In the genomic region with DNA sequence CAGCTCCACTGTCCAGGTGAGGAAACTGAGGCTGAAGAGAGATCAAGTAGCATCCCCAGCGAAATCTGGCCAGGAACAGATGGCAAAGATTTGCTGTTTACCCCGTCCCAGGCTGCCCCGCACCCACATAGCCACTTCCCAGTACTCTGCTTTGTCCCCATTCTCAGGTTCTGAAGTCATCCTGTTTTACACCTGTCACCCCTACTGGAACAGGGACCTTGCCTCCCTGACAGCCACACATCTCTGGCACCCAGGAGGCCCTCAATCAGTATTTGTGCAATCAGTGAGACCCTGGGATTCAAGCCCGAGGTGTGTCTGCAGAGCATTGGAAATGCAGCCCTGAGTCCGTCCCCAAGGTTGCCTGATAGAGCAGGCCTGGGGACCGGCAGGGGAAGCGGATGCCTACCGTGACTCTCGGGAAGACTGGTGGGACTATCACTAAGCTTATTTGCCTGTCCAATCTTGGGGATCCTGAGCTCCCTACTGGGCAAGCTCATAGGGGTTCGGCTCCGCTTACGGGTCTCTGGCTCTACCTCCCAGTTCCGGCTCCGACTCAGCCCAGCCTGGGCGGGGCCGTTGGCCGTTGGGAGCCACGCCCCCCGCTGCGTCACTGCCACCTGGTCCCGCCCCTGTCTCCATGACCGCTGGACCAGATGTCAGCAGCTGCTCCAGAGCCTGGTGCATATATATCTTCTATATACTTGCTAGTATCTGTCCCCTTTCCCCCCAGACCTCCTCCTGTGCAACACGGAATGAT, we compare ENCODE assay signal across 8 cellular contexts. TPM values are rescaled to one million over a fixed set of nuclear protein-coding genes. Genes with fewer than 3 reads are reported as not detected.
DNase-seq lines count a peak whose midpoint lies in the region; ATAC-seq, FAIRE-seq and TF ChIP-seq lines count a peak whose summit lies in the region.

No MANE protein-coding gene starts in this region.

- H3K4me2 ChIP-seq in A549, result peak overlapping the region; percentile 90

- POLR2A ChIA-PET in A549 (lab: Yijun Ruan, JAX) (interaction anchor here (0.5 to 0.6 kb wide), 2 partner anchors 26 to 253 kb away, joined by 4 read pairs; no protein-coding TSS in a partner anchor), Panc1 (lab: Charles Lee) (no interaction called here)
- POLR2A ChIA-PET in naive thymus-derived CD4-positive, alpha-beta T cell (lab: Charles Lee), result interaction anchor here (0.7 to 2.4 kb wide), 3 partner anchors 22 to 360 kb away, joined by 3 to 6 read pairs (median 4); a partner anchor contains a TSS

- in situ Hi-C loops in Panc1 (cut with HindIII; ENCODE audit: low pct_unique_long_range_greater_than_20kb, low sequenced_read_pairs), result no loop called here

- H3K4me1 Mint-ChIP-seq in activated T-helper 17 cell treated with anti-CD3 and anti-CD28 coated beads, Interleukin-2, amount 50 U/mL, for 72 hours, result peaks cover 5% of the 10 kb centered on the region
- peaks cover 15 to 33% (median 19%) of the 10 kb centered on the region in 7 donors for H3K4me1 Mint-ChIP-seq in naive thymus-derived CD4-positive, alpha-beta T cell
- H3K4me1 Mint-ChIP-seq in stimulated activated naive B cell treated with anti-CD40 and anti-IgM and Interleukin-4, amounts not matched to agents 10 μg/mL and 1 μg/mL and 100 μg/mL, for 72 hours, result peaks cover 30 to 56% of the 10 kb centered on the region in 2 donors

- no peaks in the 10 kb centered on the region for H3K36me3 Mint-ChIP-seq in activated T-helper 17 cell treated with anti-CD3 and anti-CD28 coated beads, Interleukin-2, amount 50 U/mL, for 72 hours (ENCODE audit: low read depth)
- no peaks in the 10 kb centered on the region for H3K36me3 Mint-ChIP-seq in naive thymus-derived CD4-positive, alpha-beta T cell
- peaks cover 8 to 14% of the 10 kb centered on the region in 2 donors for H3K36me3 Mint-ChIP-seq in stimulated activated naive B cell treated with anti-CD40 and anti-IgM and Interleukin-4, amounts not matched to agents 10 μg/mL and 1 μg/mL and 100 μg/mL, for 72 hours

- H3K27me3 ChIP-seq in Panc1 (ENCODE audit: control insufficient read depth, insufficient read depth, low read length), result no peaks in the 10 kb centered on the region
- H3K27me3 ChIP-seq in naive thymus-derived CD4-positive, alpha-beta T cell (ENCODE audit: control insufficient read depth in 2 of 2, insufficient read depth in 2 of 2, low read length in 2 of 2), result no peaks in the 10 kb centered on the region

- TF ChIP-seq CTCF in A549 (IDR thresholded peaks at IDR 0.05) (no peak), Panc1 (IDR thresholded peaks at IDR 0.05) (no peak)

- no peaks in the 10 kb centered on the region for H3K36me3 ChIP-seq in Panc1 (ENCODE audit: control insufficient read depth, insufficient read depth, low read length)
- no peaks in the 10 kb centered on the region for H3K36me3 ChIP-seq in naive thymus-derived CD4-positive, alpha-beta T cell (ENCODE audit: control insufficient read depth in 2 of 3, insufficient read depth in 3 of 3, low read length in 3 of 3)

- no peak overlapping the region for H3K27ac Mint-ChIP-seq in activated T-helper 17 cell treated with anti-CD3 and anti-CD28 coated beads, Interleukin-2, amount 50 U/mL, for 72 hours
- H3K27ac Mint-ChIP-seq in naive thymus-derived CD4-positive, alpha-beta T cell, result peak overlapping the region in 5 of 9 donors; percentile 12 to 82 (median 42)
- peak overlapping the region; percentile 62 for H3K27ac Mint-ChIP-seq in stimulated activated naive B cell treated with anti-CD40 and anti-IgM and Interleukin-4, amounts not matched to agents 10 μg/mL and 1 μg/mL and 100 μg/mL, for 72 hours

- H3K4me3 Mint-ChIP-seq in activated T-helper 17 cell treated with anti-CD3 and anti-CD28 coated beads, Interleukin-2, amount 50 U/mL, for 72 hours, result peak overlapping the region; percentile 57
- H3K4me3 Mint-ChIP-seq in naive thymus-derived CD4-positive, alpha-beta T cell, result peak overlapping the region; percentile 56 to 81 (median 76)
- peak overlapping the region; percentile 73 to 78 for H3K4me3 Mint-ChIP-seq in stimulated activated naive B cell treated with anti-CD40 and anti-IgM and Interleukin-4, amounts not matched to agents 10 μg/mL and 1 μg/mL and 100 μg/mL, for 72 hours

- CTCF ChIA-PET in A549 (lab: Yijun Ruan, JAX), result interaction anchor here (1.5 kb wide), 1 partner anchor 62 kb away, joined by 3 read pairs; no protein-coding TSS in a partner anchor
- CTCF ChIA-PET in Panc1 (lab: Charles Lee), result no interaction called here
- CTCF ChIA-PET in naive thymus-derived CD4-positive, alpha-beta T cell (lab: Charles Lee), result no interaction called here

- no TSS peak for BruUV-seq in Panc1 (replicated peaks; lab: Mats Ljungman, UMichigan)

- TF ChIP-seq POLR2A in A549 (IDR thresholded peaks at IDR 0.05; ENCODE audit: low read length), result peak; percentile 25; the same call in 1 of the 2 replicates

- intact Hi-C loops in Panc1 (cut with micrococcal nuclease; ENCODE audit: unreplicated experiment), result no loop called here
- intact Hi-C loops in naive thymus-derived CD4-positive, alpha-beta T cell (cut with micrococcal nuclease), result loop anchor here in 1 of 2 donors (1.0 to 5.0 kb wide), 4 partner anchors 18 to 313 kb away; a partner anchor contains a TSS

- no peaks in the 10 kb centered on the region for H3K9me3 ChIP-seq in A549
- no peaks in the 10 kb centered on the region for H3K9me3 ChIP-seq in Panc1 (ENCODE audit: control insufficient read depth, insufficient read depth, low read depth, low read length)
- H3K9me3 ChIP-seq in naive thymus-derived CD4-positive, alpha-beta T cell (ENCODE audit: control insufficient read depth in 2 of 3, low read length in 3 of 3), result no peaks in the 10 kb centered on the region

- H3K27me3 Mint-ChIP-seq in activated T-helper 17 cell treated with anti-CD3 and anti-CD28 coated beads, Interleukin-2, amount 50 U/mL, for 72 hours, result peaks cover 3% of the 10 kb centered on the region
- H3K27me3 Mint-ChIP-seq in naive thymus-derived CD4-positive, alpha-beta T cell, result peaks cover 0 to 19% (median 14%) of the 10 kb centered on the region in 5 donors
- H3K27me3 Mint-ChIP-seq in stimulated activated naive B cell treated with anti-CD40 and anti-IgM and Interleukin-4, amounts not matched to agents 10 μg/mL and 1 μg/mL and 100 μg/mL, for 72 hours, result no peaks in the 10 kb centered on the region

- H3K4me1 ChIP-seq in A549, result peaks cover 19% of the 10 kb centered on the region
- peaks cover 8% of the 10 kb centered on the region for H3K4me1 ChIP-seq in Panc1 (ENCODE audit: control insufficient read depth, insufficient read depth, low read length)
- H3K4me1 ChIP-seq in naive thymus-derived CD4-positive, alpha-beta T cell (ENCODE audit: control insufficient read depth in 2 of 2, insufficient read depth in 2 of 2, low read length in 2 of 2), result peaks cover 0 to 14% of the 10 kb centered on the region in 2 donors

- H3K27ac ChIP-seq in A549 (peak overlapping the region; percentile 69 to 84), Panc1 (ENCODE audit: low read length) (no peak overlapping the region; the same call in 1 of the 2 replicates)
- H3K27ac ChIP-seq in naive thymus-derived CD4-positive, alpha-beta T cell (ENCODE audit: low read depth, low read length), result peak overlapping the region; percentile 66

- TF ChIP-seq EP300 in A549 (IDR thresholded peaks at IDR 0.05), result no peak

- ATAC-seq in A549, result peak; percentile 79
- ATAC-seq in GM18867 (IDR thresholded peaks at IDR 0.05; ENCODE audit: unreplicated experiment), result peak; percentile 73
- peak; percentile 66 for ATAC-seq in HG03175 (IDR thresholded peaks at IDR 0.05; ENCODE audit: unreplicated experiment)
- ATAC-seq in Panc1, result peak; percentile 82
- ATAC-seq in activated T-helper 17 cell treated with anti-CD3 and anti-CD28 coated beads, Interleukin-2, amount 50 U/mL, for 72 hours (replicated peaks), result peak; percentile 75
- ATAC-seq in naive thymus-derived CD4-positive, alpha-beta T cell, result peak; percentile 85
- peak; percentile 82 to 84 for ATAC-seq in stimulated activated naive B cell treated with anti-CD40 and anti-IgM and Interleukin-4, amounts not matched to agents 10 μg/mL and 1 μg/mL and 100 μg/mL, for 72 hours (replicated peaks)

- no peak for TF ChIP-seq RAD21 in A549 (conservative IDR thresholded peaks at IDR 0.05 in 1 of 2, IDR thresholded peaks at IDR 0.05 in 1 of 2)

- H3K9me3 Mint-ChIP-seq in activated T-helper 17 cell treated with anti-CD3 and anti-CD28 coated beads, Interleukin-2, amount 50 U/mL, for 72 hours, result no peaks in the 10 kb centered on the region
- H3K9me3 Mint-ChIP-seq in naive thymus-derived CD4-positive, alpha-beta T cell, result no peaks in the 10 kb centered on the region
- no peaks in the 10 kb centered on the region for H3K9me3 Mint-ChIP-seq in stimulated activated naive B cell treated with anti-CD40 and anti-IgM and Interleukin-4, amounts not matched to agents 10 μg/mL and 1 μg/mL and 100 μg/mL, for 72 hours

- peak overlapping the region; percentile 51 for H3K4me3 ChIP-seq in A549
- H3K4me3 ChIP-seq in Panc1 (ENCODE audit: low read depth in 2 of 2, low read length in 2 of 2), result peak overlapping the region; percentile 42 to 55
- peak overlapping the region; percentile 62 for H3K4me3 ChIP-seq in naive thymus-derived CD4-positive, alpha-beta T cell (ENCODE audit: low read length)

- no peak for FAIRE-seq in A549 (lab: Jason Lieb, UNC)

- DNase-seq in A549 (ENCODE audit: low read depth in 1 of 2, low spot score in 1 of 2) (peak; percentile 67 to 73), Panc1 (ENCODE audit: low read depth, low spot score) (no peak), fibroblast of peridontal ligament (ENCODE audit: extremely low read depth) (peak; percentile 56)
- peak; percentile 55 to 87 (median 77) for DNase-seq in naive thymus-derived CD4-positive, alpha-beta T cell
- peak; percentile 76 for DNase-seq in stimulated activated naive B cell treated with anti-CD40 and anti-IgM and Interleukin-4, amounts not matched to agents 10 μg/mL and 1 μg/mL and 100 μg/mL, for 72 hours

- WGBS in A549 (ENCODE audit: missing lambda C conversion rate), result 10% methylated on average over 13 of the region's 23 CpGs

RNA-seq across cellular contexts. Expression of a gene that starts 17.5 kb away (rescaled TPM):
- polyA plus RNA-seq in A549 (2011; rRNA removed), result 37.7 and 44.3 TPM in 2 replicates
- 15.2 and 16.3 TPM in 2 replicates for polyA plus RNA-seq in A549 (2012; cell fraction: cytosol; rRNA removed)
- polyA plus RNA-seq in A549 (2012; cell fraction: nucleus; rRNA removed), result 26.6 and 41.2 TPM in 2 replicates
- 25.1 to 27.9 TPM (median 26.9 TPM) in 3 replicates for polyA plus RNA-seq in A549 (2017; fragmentation: RNase III; extraction: RNeasy Plus Mini Kit Qiagen cat#74134 plus additional on column Dnase treatment)
- 42.1 and 52.9 TPM in 2 replicates for polyA minus RNA-seq in A549 (2011; rRNA and poly(A)+ RNA removed)
- total RNA-seq in Panc1 (2021; ENCODE audit: unreplicated experiment), result 20.0 TPM
- polyA plus RNA-seq in Panc1 (2012; ENCODE audit: insufficient read length), result 7.3 TPM
- total RNA-seq in activated T-helper 17 cell treated with anti-CD3 and anti-CD28 coated beads, Interleukin-2, amount 50 U/mL, for 72 hours, result 10 to 100 TPM; 59.0 to 74.0 TPM
- total RNA-seq in naive thymus-derived CD4-positive, alpha-beta T cell, result 10 to 100 TPM; 18.3 to 41.5 (median 34.1) TPM
- polyA plus RNA-seq in naive thymus-derived CD4-positive, alpha-beta T cell, result 1 to 10 TPM; 3.3 to 5.1 TPM

RNA-seq across cellular contexts. Expression of a gene that starts 22.1 kb away (rescaled TPM):
- 133 and 170 TPM in 2 replicates for polyA plus RNA-seq in A549 (2011; rRNA removed)
- 98.9 and 104 TPM in 2 replicates for polyA plus RNA-seq in A549 (2012; cell fraction: cytosol; rRNA removed)
- 50.6 and 63.0 TPM in 2 replicates for polyA plus RNA-seq in A549 (2012; cell fraction: nucleus; rRNA removed)
- 63.5 to 72.9 TPM (median 65.0 TPM) in 3 replicates for polyA plus RNA-seq in A549 (2017; fragmentation: RNase III; extraction: RNeasy Plus Mini Kit Qiagen cat#74134 plus additional on column Dnase treatment)
- polyA minus RNA-seq in A549 (2011; rRNA and poly(A)+ RNA removed), result 74.9 and 76.0 TPM in 2 replicates
- total RNA-seq in Panc1 (2021; ENCODE audit: unreplicated experiment), result 42.0 TPM
- 51.9 TPM for polyA plus RNA-seq in Panc1 (2012; ENCODE audit: insufficient read length)
- 10 to 100 TPM; 50.3 to 59.7 TPM for total RNA-seq in activated T-helper 17 cell treated with anti-CD3 and anti-CD28 coated beads, Interleukin-2, amount 50 U/mL, for 72 hours
- total RNA-seq in naive thymus-derived CD4-positive, alpha-beta T cell, result 10 to 100 TPM; 33.2 to 55.6 (median 38.9) TPM
- 10 to 100 TPM; 38.3 to 55.0 TPM for polyA plus RNA-seq in naive thymus-derived CD4-positive, alpha-beta T cell

RNA-seq across cellular contexts. Expression of a gene that starts 56.6 kb away (rescaled TPM):
- polyA plus RNA-seq in A549 (2011; rRNA removed), result 0.50 and 0.53 TPM in 2 replicates
- 1.1 and 1.4 TPM in 2 replicates for polyA plus RNA-seq in A549 (2012; cell fraction: cytosol; rRNA removed)
- polyA plus RNA-seq in A549 (2012; cell fraction: nucleus; rRNA removed), result 1.6 and 2.1 TPM in 2 replicates
- 1.1 to 1.3 TPM (median 1.1 TPM) in 3 replicates for polyA plus RNA-seq in A549 (2017; fragmentation: RNase III; extraction: RNeasy Plus Mini Kit Qiagen cat#74134 plus additional on column Dnase treatment)
- polyA minus RNA-seq in A549 (2011; rRNA and poly(A)+ RNA removed), result 1.3 and 1.8 TPM in 2 replicates
- total RNA-seq in Panc1 (2021; ENCODE audit: unreplicated experiment), result 1.1 TPM
- polyA plus RNA-seq in Panc1 (2012; ENCODE audit: insufficient read length), result 2.3 TPM
- total RNA-seq in activated T-helper 17 cell treated with anti-CD3 and anti-CD28 coated beads, Interleukin-2, amount 50 U/mL, for 72 hours, result 1 to 10 TPM; 3.2 to 9.1 TPM
- total RNA-seq in naive thymus-derived CD4-positive, alpha-beta T cell, result 10 to 100 TPM in 2 of 5 experiments, 1 to 10 TPM in 3; 5.1 to 10.8 (median 8.8) TPM
- 1 to 10 TPM; 5.4 to 6.4 TPM for polyA plus RNA-seq in naive thymus-derived CD4-positive, alpha-beta T cell
